ENCODE assay signal across 8 cellular contexts in genomic region chr19:46000497-46001246, GRCh38. TPM values are rescaled to one million over a fixed set of nuclear protein-coding genes. Genes with fewer than 3 reads are reported as not detected.
DNase-seq lines count a peak whose midpoint lies in the region; ATAC-seq and TF ChIP-seq lines count a peak whose summit lies in the region.

No MANE protein-coding gene starts in this region.

- peaks cover 11% of the 10 kb centered on the region for H3K27me3 Mint-ChIP-seq in activated naive CD8-positive, alpha-beta T cell treated with anti-CD3 and anti-CD28 coated beads, Interleukin-2, amount 50 U/mL, for 24 hours

- peaks cover 7% of the 10 kb centered on the region for H3K36me3 Mint-ChIP-seq in activated naive CD8-positive, alpha-beta T cell treated with anti-CD3 and anti-CD28 coated beads, Interleukin-2, amount 50 U/mL, for 24 hours (ENCODE audit: low read depth)

- peak overlapping the region; percentile 73 for H3K4me2 ChIP-seq in SK-N-SH

- peak overlapping the region; percentile 52 to 63 for H3K4me3 ChIP-seq in SK-N-SH (ENCODE audit: low read depth in 2 of 2, low read length in 1 of 2)
- peak overlapping the region; percentile 46 for H3K4me3 ChIP-seq in iPS-11a (ENCODE audit: low read depth, low read length)

- DNase-seq in GM19238 (ENCODE audit: insufficient read length, low spot score) (peak; percentile 81), SK-N-SH (peak; percentile 95), 8988T (no peak), HK-2 (ENCODE audit: unreplicated experiment) (no peak)
- DNase-seq in activated naive CD8-positive, alpha-beta T cell treated with anti-CD3 and anti-CD28 coated beads, Interleukin-2, amount 50 U/mL, for 24 hours, result peak; percentile 63
- peak; percentile 78 for DNase-seq in stimulated activated CD4-positive, alpha-beta T cell treated with anti-CD3 and anti-CD28 coated beads, Interleukin-2, amount 100 ng/mL, for 4 hours (ENCODE audit: low read depth)

- CTCF ChIA-PET in SK-N-SH (lab: Yijun Ruan, JAX), result interaction anchor here (1.0 to 2.0 kb wide), 3 partner anchors 9 to 28 kb away, joined by 3 to 8 read pairs (median 5); no protein-coding TSS in a partner anchor

- 30% methylated on average over 31 of the region's 34 CpGs for WGBS in SK-N-SH (ENCODE audit: low lambda C conversion rate)

- H3K9ac ChIP-seq in SK-N-SH, result no peak overlapping the region

- H3K9me3 ChIP-seq in SK-N-SH, result no peaks in the 10 kb centered on the region

- no peak for TF ChIP-seq RAD21 in SK-N-SH (IDR thresholded peaks at IDR 0.05; ENCODE audit: low read length)

- peaks cover 16% of the 10 kb centered on the region for H3K79me2 ChIP-seq in SK-N-SH (ENCODE audit: insufficient read depth)

- ATAC-seq in activated naive CD8-positive, alpha-beta T cell treated with anti-CD3 and anti-CD28 coated beads, Interleukin-2, amount 50 U/mL, for 24 hours, result peak; percentile 51
- ATAC-seq in HG03097 (IDR thresholded peaks at IDR 0.05; ENCODE audit: low FRiP score, unreplicated experiment), result no peak

- H3K4me3 Mint-ChIP-seq in activated naive CD8-positive, alpha-beta T cell treated with anti-CD3 and anti-CD28 coated beads, Interleukin-2, amount 50 U/mL, for 24 hours, result peak overlapping the region; percentile 43

- POLR2A ChIA-PET in SK-N-SH (lab: Yijun Ruan, JAX), result no interaction called here

- H3K9me2 ChIP-seq in SK-N-SH, result no peaks in the 10 kb centered on the region

- H2AFZ ChIP-seq in SK-N-SH (ENCODE audit: low read depth), result 0 out of 2 replicates have a peak overlapping the region, but pooled peaks have one; percentile 2

- no peaks in the 10 kb centered on the region for H3K9me3 Mint-ChIP-seq in activated naive CD8-positive, alpha-beta T cell treated with anti-CD3 and anti-CD28 coated beads, Interleukin-2, amount 50 U/mL, for 24 hours

- H3K27ac ChIP-seq in SK-N-SH (ENCODE audit: low read depth in 2 of 2, low read length in 1 of 2), result peak overlapping the region in 1 of 2 experiments; percentile 29; a peak in 1 of 4 replicates

- H4K20me1 ChIP-seq in SK-N-SH (ENCODE audit: insufficient read depth), result no peaks in the 10 kb centered on the region

- peaks cover 26% of the 10 kb centered on the region for H3K4me1 Mint-ChIP-seq in activated naive CD8-positive, alpha-beta T cell treated with anti-CD3 and anti-CD28 coated beads, Interleukin-2, amount 50 U/mL, for 24 hours

- peaks cover 12% of the 10 kb centered on the region for H3F3A ChIP-seq in SK-N-SH (replicated peaks; ENCODE audit: insufficient read depth)

- peaks cover 0 to 12% of the 10 kb centered on the region in 2 experiments; a peak in 1 of 4 replicates for H3K4me1 ChIP-seq in SK-N-SH (ENCODE audit: control insufficient read depth in 1 of 2, insufficient read depth in 2 of 2, low read depth in 1 of 2, low read length in 1 of 2)

- no peaks in the 10 kb centered on the region for H3K36me3 ChIP-seq in SK-N-SH (replicated peaks in 1 of 2; ENCODE audit: control insufficient read depth in 1 of 2, insufficient read depth in 2 of 2, low read length in 1 of 2)

- no peak for TF ChIP-seq EP300 in SK-N-SH (IDR thresholded peaks at IDR 0.05; ENCODE audit: borderline replicate concordance in 1 of 2, low read depth in 1 of 2, low read length in 1 of 2)

- H3K27ac Mint-ChIP-seq in activated naive CD8-positive, alpha-beta T cell treated with anti-CD3 and anti-CD28 coated beads, Interleukin-2, amount 50 U/mL, for 24 hours, result no peak overlapping the region

- TF ChIP-seq CTCF in SK-N-SH (IDR thresholded peaks at IDR 0.05), result no peak

- no peaks in the 10 kb centered on the region for H3K27me3 ChIP-seq in SK-N-SH (ENCODE audit: insufficient read depth)

TF ChIP-seq in SK-N-SH, 30 proteins besides CTCF, POLR2A, EP300 and RAD21:
- TF ChIP-seq FOSL2 (IDR thresholded peaks at IDR 0.05; ENCODE audit: borderline replicate concordance, low read depth), result no peak
- TF ChIP-seq RFX5 (IDR thresholded peaks at IDR 0.05; ENCODE audit: low read length), result peak; percentile 94

RNA-seq across cellular contexts. Expression of gene CCDC61, which starts 5.4 kb away (rescaled TPM):
- 6.8 and 7.6 TPM in 2 replicates for polyA plus RNA-seq in SK-N-SH (2012; rRNA removed)
- polyA plus RNA-seq in SK-N-SH (2012; cell fraction: cytosol; rRNA removed), result 2.4 and 4.4 TPM in 2 replicates
- polyA plus RNA-seq in SK-N-SH (2012; cell fraction: nucleus; rRNA removed), result 17.0 and 20.6 TPM in 2 replicates

RNA-seq across cellular contexts. Expression of gene PGLYRP1, which starts 22.2 kb away (rescaled TPM):
- polyA plus RNA-seq in SK-N-SH (2012; rRNA removed), result not detected in 2 replicates
- polyA plus RNA-seq in SK-N-SH (2012; cell fraction: cytosol; rRNA removed), result not detected in 2 replicates
- polyA plus RNA-seq in SK-N-SH (2012; cell fraction: nucleus; rRNA removed), result not detected in 2 replicates

RNA-seq across cellular contexts. Expression of gene NOVA2, which starts 27.0 kb away (rescaled TPM):
- 1.3 and 1.9 TPM in 2 replicates for polyA plus RNA-seq in SK-N-SH (2012; rRNA removed)
- 1.7 and 2.1 TPM in 2 replicates for polyA plus RNA-seq in SK-N-SH (2012; cell fraction: cytosol; rRNA removed)
- 3.6 and 4.1 TPM in 2 replicates for polyA plus RNA-seq in SK-N-SH (2012; cell fraction: nucleus; rRNA removed)

RNA-seq across cellular contexts. Expression of gene IGFL4, which starts 40.1 kb away (rescaled TPM):
- polyA plus RNA-seq in SK-N-SH (2012; rRNA removed), result not detected in 2 replicates
- polyA plus RNA-seq in SK-N-SH (2012; cell fraction: cytosol; rRNA removed), result not detected in 2 replicates
- polyA plus RNA-seq in SK-N-SH (2012; cell fraction: nucleus; rRNA removed), result 0.04 TPM in 2 replicates

Comparison
In these comparisons a context has a peak if more than half of its experiments do, and no peak if none do; other contexts are left out.
1. DNase-seq: peak in GM19238 (single experiment), SK-N-SH (single experiment), activated naive CD8-positive, alpha-beta T cell treated with anti-CD3 and anti-CD28 coated beads, Interleukin-2, amount 50 U/mL, for 24 hours (single experiment) and stimulated activated CD4-positive, alpha-beta T cell treated with anti-CD3 and anti-CD28 coated beads, Interleukin-2, amount 100 ng/mL, for 4 hours (single experiment); none in 8988T (single experiment) and HK-2 (single experiment).